ENCODE assay signal across 13 cellular contexts in genomic region chrX:107683124-107683895, GRCh38. TPM values are rescaled to one million over a fixed set of nuclear protein-coding genes. Genes with fewer than 3 reads are reported as not detected.
DNase-seq lines count a peak whose midpoint lies in the region; ATAC-seq and TF ChIP-seq lines count a peak whose summit lies in the region.
"Had no signal": no experiment of that assay in that cellular context is flagged by ENCODE, and none has a peak within 500 bp of the region (broad histone marks: within the 10 kb centered on the region; RNA-seq: fewer than 3 reads in every experiment).

No MANE protein-coding gene starts in this region.

- H2BK12ac ChIP-seq in H9 (ENCODE audit: insufficient read length, low read depth, low read length), result no peak overlapping the region

- no peak overlapping the region for H2AK5ac ChIP-seq in H9 (ENCODE audit: insufficient read length, low read length)

- no peaks in the 10 kb centered on the region for H3K79me1 ChIP-seq in H9 (ENCODE audit: insufficient read depth, low read depth, low read length, poor library complexity, severe bottlenecking)

- H3K18ac ChIP-seq in H9 (ENCODE audit: insufficient read length, low read depth, low read length), result no peak overlapping the region

- H2BK20ac ChIP-seq in H9 (ENCODE audit: low read depth, low read length, poor library complexity, severe bottlenecking), result no peak overlapping the region

- H2BK5ac ChIP-seq in H9 (ENCODE audit: insufficient read length, low read length), result no peak overlapping the region

- no peak overlapping the region for H4K5ac ChIP-seq in H9 (ENCODE audit: insufficient read length, low read depth, low read length)

- H3K56ac ChIP-seq in H9 (ENCODE audit: insufficient read length, low read depth, low read length), result no peak overlapping the region

- H3K14ac ChIP-seq in H9 (ENCODE audit: insufficient read depth, low read length), result no peak overlapping the region

- no peak overlapping the region for H3K4ac ChIP-seq in H9 (ENCODE audit: low read depth, low read length)

- WGBS in lower leg skin, 2 donors, result 28 to 36% methylated on average over 3 to 4 of the region's 4 CpGs
- no CpG with 5 or more reads among the region's 4 CpGs for WGBS in H9 (ENCODE audit: extremely low coverage, insufficient read length, low lambda C conversion rate)

- no peak overlapping the region for H2BK15ac ChIP-seq in H9 (ENCODE audit: low read depth, low read length)

- no peaks in the 10 kb centered on the region for H3K23me2 ChIP-seq in H9 (ENCODE audit: insufficient read length, low read depth, low read length, poor library complexity, severe bottlenecking)

- H3K9me3 Mint-ChIP-seq in stimulated activated memory B cell treated with anti-CD40 and anti-IgM and Interleukin-4, amounts not matched to agents 10 μg/mL and 1 μg/mL and 100 μg/mL, for 72 hours, result no peaks in the 10 kb centered on the region
- H3K9me3 Mint-ChIP-seq in H9, result peaks cover 0 to 45% of the 10 kb centered on the region in 2 experiments; a peak in 2 of 5 replicates
- H3K9me3 Mint-ChIP-seq: CD8-positive, alpha-beta T cell; HFFc6; T-helper 1 cell treated with Interleukin-12 subunit alpha and Interleukin-12 subunit beta and Interleukin-4 antibody, amounts not matched to agents 30 μg/mL and 1 μg/mL, for 36 hours had no signal

- H2AFZ ChIP-seq in H9 (ENCODE audit: low read length), result no peak overlapping the region

- no peak overlapping the region for H3T11ph ChIP-seq in H9 (ENCODE audit: low read length)

- no peak overlapping the region for H3K9ac ChIP-seq in H9 (ENCODE audit: extremely low read depth, insufficient read length, low read length)

- TF ChIP-seq CTCF in lower leg skin (IDR thresholded peaks at IDR 0.05) (no peak), H9 (conservative IDR thresholded peaks at IDR 0.05) (no peak)

- no peak for ATAC-seq in stimulated activated memory B cell treated with anti-CD40 and anti-IgM and Interleukin-4, amounts not matched to agents 10 μg/mL and 1 μg/mL and 100 μg/mL, for 72 hours
- ATAC-seq: CD8-positive, alpha-beta T cell had no signal

- no peaks in the 10 kb centered on the region for H3K27me3 Mint-ChIP-seq in stimulated activated memory B cell treated with anti-CD40 and anti-IgM and Interleukin-4, amounts not matched to agents 10 μg/mL and 1 μg/mL and 100 μg/mL, for 72 hours
- H3K27me3 Mint-ChIP-seq in H9 (ENCODE audit: low read depth), result peaks cover 6% of the 10 kb centered on the region

- no peaks in the 10 kb centered on the region for H3K27me3 ChIP-seq in H9 (ENCODE audit: insufficient read depth, low read length)

- intact Hi-C loops in lower leg skin (cut with DNase I; ENCODE audit: low total_unique reads), result no loop called here

- H4K20me1 ChIP-seq in H9 (ENCODE audit: control insufficient read depth, insufficient read depth, insufficient read length), result no peaks in the 10 kb centered on the region

- no peak overlapping the region for H3K27ac ChIP-seq in H9 (ENCODE audit: insufficient read length, low read depth, low read length)

- H3K4me1 ChIP-seq in H9 (ENCODE audit: insufficient read depth, low read length), result no peaks in the 10 kb centered on the region

- DNase-seq in M059J (ENCODE audit: low read depth) (peak; percentile 10), dermis blood vessel endothelial cell (peak; percentile 49), lower leg skin (ENCODE audit: low spot score in 2 of 2) (peak; percentile 71 to 84), NCI-H1417 (lab: John Stamatoyannopoulos, UW) (no peak), NCI-H524 (lab: John Stamatoyannopoulos, UW) (no peak), H9 (no peak), activated T-cell treated with anti-CD3 and anti-CD28 coated beads for 4 hours (no peak)
- DNase-seq: CD8-positive, alpha-beta T cell; HFFc6; MV-4-11; stimulated activated CD4-positive, alpha-beta T cell treated with anti-CD3 and anti-CD28 coated beads, Interleukin-12 subunit alpha, Interleukin-12 subunit beta, amount 100 ng/mL, for 4 hours had no signal

- no peak overlapping the region for H4K8ac ChIP-seq in H9 (replicated peaks; ENCODE audit: insufficient read length, low read depth, low read length)

- H3K79me2 ChIP-seq in H9 (ENCODE audit: insufficient read depth, low read length), result no peaks in the 10 kb centered on the region

- H3K9me3 ChIP-seq in H9 (ENCODE audit: control insufficient read depth, low read depth, low read length), result no peaks in the 10 kb centered on the region

- no peak overlapping the region for H4K91ac ChIP-seq in H9 (ENCODE audit: insufficient read length, low read depth, low read length)

- peaks cover 46% of the 10 kb centered on the region for H3K4me1 Mint-ChIP-seq in stimulated activated memory B cell treated with anti-CD40 and anti-IgM and Interleukin-4, amounts not matched to agents 10 μg/mL and 1 μg/mL and 100 μg/mL, for 72 hours
- H3K4me1 Mint-ChIP-seq in H9, result no peaks in the 10 kb centered on the region

- no peak for TF ChIP-seq POLR2A in lower leg skin (IDR thresholded peaks at IDR 0.05)

- H3K23ac ChIP-seq in H9 (ENCODE audit: insufficient read length, low read depth, low read length), result no peak overlapping the region

- H2BK120ac ChIP-seq in H9 (ENCODE audit: low read depth, low read length, poor library complexity, severe bottlenecking), result no peak overlapping the region

- H3K4me3 ChIP-seq in lower leg skin (ENCODE audit: low read depth, poor library complexity, severe bottlenecking), result no peak overlapping the region

- H3K36me3 Mint-ChIP-seq in stimulated activated memory B cell treated with anti-CD40 and anti-IgM and Interleukin-4, amounts not matched to agents 10 μg/mL and 1 μg/mL and 100 μg/mL, for 72 hours, result no peaks in the 10 kb centered on the region
- no peaks in the 10 kb centered on the region; a peak in 1 of 7 replicates for H3K36me3 Mint-ChIP-seq in H9 (ENCODE audit: insufficient read depth in 1 of 3, low read depth in 3 of 3)
- H3K36me3 Mint-ChIP-seq: CD8-positive, alpha-beta T cell had no signal

- H3K27ac Mint-ChIP-seq in stimulated activated memory B cell treated with anti-CD40 and anti-IgM and Interleukin-4, amounts not matched to agents 10 μg/mL and 1 μg/mL and 100 μg/mL, for 72 hours, result peak overlapping the region; percentile 50
- H3K27ac Mint-ChIP-seq in H9, result no peak overlapping the region; a peak in 1 of 7 replicates
- H3K27ac Mint-ChIP-seq: HFFc6; T-helper 1 cell treated with Interleukin-12 subunit alpha and Interleukin-12 subunit beta and Interleukin-4 antibody, amounts not matched to agents 30 μg/mL and 1 μg/mL, for 36 hours had no signal

- no peak overlapping the region for H3K4me2 ChIP-seq in H9 (ENCODE audit: insufficient read depth, insufficient read length, low read length)

- no peak overlapping the region for H3K4me3 Mint-ChIP-seq in stimulated activated memory B cell treated with anti-CD40 and anti-IgM and Interleukin-4, amounts not matched to agents 10 μg/mL and 1 μg/mL and 100 μg/mL, for 72 hours
- no peak overlapping the region for H3K4me3 Mint-ChIP-seq in H9
- H3K4me3 Mint-ChIP-seq: CD8-positive, alpha-beta T cell; HFFc6; T-helper 1 cell treated with Interleukin-12 subunit alpha and Interleukin-12 subunit beta and Interleukin-4 antibody, amounts not matched to agents 30 μg/mL and 1 μg/mL, for 36 hours had no signal

RNA-seq across cellular contexts. Expression of gene PRPS1, which starts 55.0 kb away (rescaled TPM):
- total RNA-seq in M059J (2014; rRNA removed; shearing (Covaris generic)), result 159 and 164 TPM in 2 replicates
- total RNA-seq in dermis blood vessel endothelial cell (25.7 and 39.5 TPM in 2 replicates), lower leg skin (10 to 100 TPM in 1 of 4 donors, 1 to 10 TPM in 3; 7.1 to 10.8 (median 8.0) TPM), H9 (2021) (90.5 and 91.3 TPM in 2 replicates)

Comparison
In these comparisons a context has a peak if more than half of its experiments do, and no peak if none do; other contexts are left out.
1. DNase-seq: peak in M059J (single experiment), dermis blood vessel endothelial cell (single experiment) and lower leg skin (2 of 2); none in NCI-H1417 (0 of 3), NCI-H524 (0 of 2), H9 (single experiment) and activated T-cell treated with anti-CD3 and anti-CD28 coated beads for 4 hours (single experiment).